ENCODE assay signal across 20 cellular contexts in genomic region chr15:46232471-46232870, GRCh38.
"Had no signal": no experiment of that assay in that cellular context is flagged by ENCODE, and none has a peak within 500 bp of the region (broad histone marks: within the 10 kb centered on the region; RNA-seq: fewer than 3 reads in every experiment).

No MANE protein-coding gene starts in this region.

- ATAC-seq: effector memory CD8-positive, alpha-beta T cell; foreskin keratinocyte; gastroesophageal sphincter; heart right ventricle; left cardiac atrium; left lung; left ventricle myocardium superior; lower lobe of right lung; mucosa of descending colon had no signal

- H3K27me3 Mint-ChIP-seq: dendritic cell treated with granulocyte-macrophage colony-stimulating factor and Interleukin-4, amounts not matched to agents 40 ng/mL and 50 ng/mL, for 4 days; effector memory CD8-positive, alpha-beta T cell; naive B cell had no signal

- H3K27ac ChIP-seq: colonic mucosa, esophagus muscularis mucosa, foreskin keratinocyte, gastroesophageal sphincter, heart right ventricle, left lung, lower lobe of right lung had no signal

- H3K27ac Mint-ChIP-seq: dendritic cell treated with granulocyte-macrophage colony-stimulating factor and Interleukin-4, amounts not matched to agents 40 ng/mL and 50 ng/mL, for 4 days; effector memory CD8-positive, alpha-beta T cell; mesothelial cell of epicardium; naive B cell had no signal

- H3K36me3 Mint-ChIP-seq: mesothelial cell of epicardium, naive B cell had no signal

- H3K9me3 ChIP-seq: colonic mucosa, esophagus muscularis mucosa, gastroesophageal sphincter, lower lobe of right lung, mucosa of descending colon had no signal

- H3K36me3 ChIP-seq: colonic mucosa, esophagus muscularis mucosa, gastroesophageal sphincter, heart right ventricle, left lung, lower lobe of right lung had no signal

- DNase-seq: colonic mucosa; cortex of kidney; effector CD8-positive, alpha-beta T cell; effector memory CD8-positive, alpha-beta T cell; foreskin keratinocyte; glutamatergic neuron; head of caudate nucleus; heart right ventricle; hippocampal formation; left cardiac atrium; left lung; left ventricle myocardium superior; lower lobe of right lung; mesenchymal stem cell; mucosa of descending colon; naive B cell had no signal

- H3K4me3 ChIP-seq: colonic mucosa, esophagus muscularis mucosa, gastroesophageal sphincter, heart right ventricle, left lung, lower lobe of right lung, mucosa of descending colon had no signal

- H3K9me3 Mint-ChIP-seq: mesothelial cell of epicardium had no signal

- H3K27me3 ChIP-seq: colonic mucosa, esophagus muscularis mucosa, foreskin keratinocyte, gastroesophageal sphincter, heart right ventricle, left lung had no signal

- H3K4me1 Mint-ChIP-seq: mesothelial cell of epicardium, naive B cell had no signal

- H3K4me3 Mint-ChIP-seq: dendritic cell treated with granulocyte-macrophage colony-stimulating factor and Interleukin-4, amounts not matched to agents 40 ng/mL and 50 ng/mL, for 4 days; effector memory CD8-positive, alpha-beta T cell; mesothelial cell of epicardium; naive B cell had no signal

- H3K4me1 ChIP-seq: colonic mucosa, esophagus muscularis mucosa, foreskin keratinocyte, gastroesophageal sphincter, heart right ventricle, left lung, lower lobe of right lung had no signal
